In genomic region chr11:127330044-127330443, GRCh38 we compare ENCODE assay signal across 28 cellular contexts.
"Had no signal": no experiment of that assay in that cellular context is flagged by ENCODE, and none has a peak within 500 bp of the region (broad histone marks: within the 10 kb centered on the region; RNA-seq: fewer than 3 reads in every experiment).

No MANE protein-coding gene starts in this region.

- H2AFZ ChIP-seq: neural progenitor cell, parathyroid adenoma had no signal

- H3K4me2 ChIP-seq: neural progenitor cell, smooth muscle cell had no signal

- H3K9ac ChIP-seq: neural progenitor cell, parathyroid adenoma had no signal

- DNase-seq: natural killer cell; occipital lobe; ovary; posterior cingulate gyrus; psoas muscle; right cardiac atrium; spleen; stimulated activated CD4-positive, alpha-beta T cell treated with anti-CD3 and anti-CD28 coated beads, Interleukin-12 subunit alpha, Interleukin-12 subunit beta, amount 100 ng/mL, for 4 hours; stimulated activated CD4-positive, alpha-beta T cell treated with anti-CD3 and anti-CD28 coated beads, Interleukin-1b, Interleukin-23, amount 100 ng/mL, for 48 hours; stimulated activated CD4-positive, alpha-beta T cell treated with anti-CD3 and anti-CD28 coated beads, Interleukin-4, amount 100 ng/mL, for 1 hour; stimulated activated CD4-positive, alpha-beta T cell treated with anti-CD3 and anti-CD28 coated beads, Interleukin-4, amount 100 ng/mL, for 4 hours; stimulated activated CD8-positive, alpha-beta memory T cell treated with anti-CD3 and anti-CD28 coated beads, Interleukin-4, amount 100 ng/mL, for 48 hours; stimulated activated naive CD4-positive, alpha-beta T cell; stimulated activated naive CD8-positive, alpha-beta T cell treated with anti-CD3 and anti-CD28 coated beads, Interleukin-15, amount 100 ng/mL, for 72 hours; stimulated activated naive CD8-positive, alpha-beta T cell treated with anti-CD3 and anti-CD28 coated beads, Interleukin-15, Interleukin-2, amounts not matched to agents 100 U/mL and 50 U/mL, for 24 hours; substantia nigra; testis; tibial artery; transverse colon; upper lobe of right lung; uterus had no signal

- H3K79me2 ChIP-seq: parathyroid adenoma had no signal

- ATAC-seq: natural killer cell; psoas muscle; right cardiac atrium; sciatic nerve; stimulated activated memory B cell treated with anti-CD40 and anti-IgM and Interleukin-4, amounts not matched to agents 10 μg/mL and 1 μg/mL and 100 μg/mL, for 72 hours; stimulated activated naive CD8-positive, alpha-beta T cell treated with anti-CD3 and anti-CD28 coated beads, Interleukin-15, amount 100 ng/mL, for 72 hours; stimulated activated naive CD8-positive, alpha-beta T cell treated with anti-CD3 and anti-CD28 coated beads, Interleukin-15, Interleukin-2, amounts not matched to agents 100 U/mL and 50 U/mL, for 24 hours; upper lobe of right lung had no signal

- H3K36me3 ChIP-seq: neural progenitor cell, ovary, spleen, suprapubic skin, tibial artery, transverse colon, upper lobe of right lung, uterus had no signal

- H3K27me3 ChIP-seq: neural progenitor cell, ovary, spleen, suprapubic skin, testis, tibial artery, transverse colon, upper lobe of right lung, uterus had no signal

- H3K4me1 ChIP-seq: neural progenitor cell, parathyroid adenoma, psoas muscle, spleen, suprapubic skin, testis, tibial artery, transverse colon, upper lobe of right lung, uterus had no signal

- H3K27ac ChIP-seq: neural progenitor cell, ovary, parathyroid adenoma, psoas muscle, skin epidermis, spleen, suprapubic skin, testis, tibial artery, transverse colon, upper lobe of right lung, uterus had no signal

- H3K9me3 ChIP-seq: ovary, testis, transverse colon, upper lobe of right lung, uterus had no signal

- H3K4me3 ChIP-seq: neural progenitor cell, ovary, psoas muscle, skin epidermis, smooth muscle cell, spleen, suprapubic skin, testis, tibial artery, transverse colon, upper lobe of right lung, uterus had no signal
